ENCODE assay signal across 2 cellular contexts in genomic region chr7:129513546-129513945, GRCh38.
TF ChIP-seq lines count a peak whose summit lies in the region.

No MANE protein-coding gene starts in this region.

TF ChIP-seq in WTC11, 78 proteins besides CTCF, POLR2A, EP300 and RAD21:
- TF ChIP-seq EMX1 (CRISPR knock-in tag; IDR thresholded peaks at IDR 0.05): no peak
- no peak for TF ChIP-seq IRF1 (CRISPR knock-in tag; IDR thresholded peaks at IDR 0.05)
- no peak for TF ChIP-seq ZNF121 (CRISPR knock-in tag; IDR thresholded peaks at IDR 0.05)
- TF ChIP-seq ATF3 (CRISPR knock-in tag; conservative IDR thresholded peaks at IDR 0.05): no peak
- TF ChIP-seq JUN (CRISPR knock-in tag; IDR thresholded peaks at IDR 0.05): no peak
- TF ChIP-seq E2F4 (CRISPR knock-in tag; IDR thresholded peaks at IDR 0.05; ENCODE audit: borderline replicate concordance, low read depth): no peak
- no peak for TF ChIP-seq GRHL2 (CRISPR knock-in tag; IDR thresholded peaks at IDR 0.05; ENCODE audit: insufficient replicate concordance, severe bottlenecking)
- TF ChIP-seq ZNF671 (CRISPR knock-in tag; IDR thresholded peaks at IDR 0.05): no peak
- TF ChIP-seq GABPB1 (CRISPR knock-in tag; IDR thresholded peaks at IDR 0.05): no peak
- TF ChIP-seq ZNF416 (CRISPR knock-in tag; IDR thresholded peaks at IDR 0.05): no peak
- TF ChIP-seq RELA (CRISPR knock-in tag; IDR thresholded peaks at IDR 0.05; ENCODE audit: borderline replicate concordance): no peak
- TF ChIP-seq NFE2L1 (CRISPR knock-in tag; IDR thresholded peaks at IDR 0.05): no peak
- no peak for TF ChIP-seq CREB1 (CRISPR knock-in tag; IDR thresholded peaks at IDR 0.05)
- no peak for TF ChIP-seq FOXP1 (CRISPR knock-in tag; IDR thresholded peaks at IDR 0.05; ENCODE audit: borderline replicate concordance)
- TF ChIP-seq NFYB (CRISPR knock-in tag; conservative IDR thresholded peaks at IDR 0.05; ENCODE audit: low read depth): no peak

TF ChIP-seq in H1, 55 proteins besides CTCF, POLR2A, EP300 and RAD21:
- TF ChIP-seq RXRA (IDR thresholded peaks at IDR 0.05; ENCODE audit: insufficient read depth, low read depth, low read length): no peak
- TF ChIP-seq, protein P1, sequence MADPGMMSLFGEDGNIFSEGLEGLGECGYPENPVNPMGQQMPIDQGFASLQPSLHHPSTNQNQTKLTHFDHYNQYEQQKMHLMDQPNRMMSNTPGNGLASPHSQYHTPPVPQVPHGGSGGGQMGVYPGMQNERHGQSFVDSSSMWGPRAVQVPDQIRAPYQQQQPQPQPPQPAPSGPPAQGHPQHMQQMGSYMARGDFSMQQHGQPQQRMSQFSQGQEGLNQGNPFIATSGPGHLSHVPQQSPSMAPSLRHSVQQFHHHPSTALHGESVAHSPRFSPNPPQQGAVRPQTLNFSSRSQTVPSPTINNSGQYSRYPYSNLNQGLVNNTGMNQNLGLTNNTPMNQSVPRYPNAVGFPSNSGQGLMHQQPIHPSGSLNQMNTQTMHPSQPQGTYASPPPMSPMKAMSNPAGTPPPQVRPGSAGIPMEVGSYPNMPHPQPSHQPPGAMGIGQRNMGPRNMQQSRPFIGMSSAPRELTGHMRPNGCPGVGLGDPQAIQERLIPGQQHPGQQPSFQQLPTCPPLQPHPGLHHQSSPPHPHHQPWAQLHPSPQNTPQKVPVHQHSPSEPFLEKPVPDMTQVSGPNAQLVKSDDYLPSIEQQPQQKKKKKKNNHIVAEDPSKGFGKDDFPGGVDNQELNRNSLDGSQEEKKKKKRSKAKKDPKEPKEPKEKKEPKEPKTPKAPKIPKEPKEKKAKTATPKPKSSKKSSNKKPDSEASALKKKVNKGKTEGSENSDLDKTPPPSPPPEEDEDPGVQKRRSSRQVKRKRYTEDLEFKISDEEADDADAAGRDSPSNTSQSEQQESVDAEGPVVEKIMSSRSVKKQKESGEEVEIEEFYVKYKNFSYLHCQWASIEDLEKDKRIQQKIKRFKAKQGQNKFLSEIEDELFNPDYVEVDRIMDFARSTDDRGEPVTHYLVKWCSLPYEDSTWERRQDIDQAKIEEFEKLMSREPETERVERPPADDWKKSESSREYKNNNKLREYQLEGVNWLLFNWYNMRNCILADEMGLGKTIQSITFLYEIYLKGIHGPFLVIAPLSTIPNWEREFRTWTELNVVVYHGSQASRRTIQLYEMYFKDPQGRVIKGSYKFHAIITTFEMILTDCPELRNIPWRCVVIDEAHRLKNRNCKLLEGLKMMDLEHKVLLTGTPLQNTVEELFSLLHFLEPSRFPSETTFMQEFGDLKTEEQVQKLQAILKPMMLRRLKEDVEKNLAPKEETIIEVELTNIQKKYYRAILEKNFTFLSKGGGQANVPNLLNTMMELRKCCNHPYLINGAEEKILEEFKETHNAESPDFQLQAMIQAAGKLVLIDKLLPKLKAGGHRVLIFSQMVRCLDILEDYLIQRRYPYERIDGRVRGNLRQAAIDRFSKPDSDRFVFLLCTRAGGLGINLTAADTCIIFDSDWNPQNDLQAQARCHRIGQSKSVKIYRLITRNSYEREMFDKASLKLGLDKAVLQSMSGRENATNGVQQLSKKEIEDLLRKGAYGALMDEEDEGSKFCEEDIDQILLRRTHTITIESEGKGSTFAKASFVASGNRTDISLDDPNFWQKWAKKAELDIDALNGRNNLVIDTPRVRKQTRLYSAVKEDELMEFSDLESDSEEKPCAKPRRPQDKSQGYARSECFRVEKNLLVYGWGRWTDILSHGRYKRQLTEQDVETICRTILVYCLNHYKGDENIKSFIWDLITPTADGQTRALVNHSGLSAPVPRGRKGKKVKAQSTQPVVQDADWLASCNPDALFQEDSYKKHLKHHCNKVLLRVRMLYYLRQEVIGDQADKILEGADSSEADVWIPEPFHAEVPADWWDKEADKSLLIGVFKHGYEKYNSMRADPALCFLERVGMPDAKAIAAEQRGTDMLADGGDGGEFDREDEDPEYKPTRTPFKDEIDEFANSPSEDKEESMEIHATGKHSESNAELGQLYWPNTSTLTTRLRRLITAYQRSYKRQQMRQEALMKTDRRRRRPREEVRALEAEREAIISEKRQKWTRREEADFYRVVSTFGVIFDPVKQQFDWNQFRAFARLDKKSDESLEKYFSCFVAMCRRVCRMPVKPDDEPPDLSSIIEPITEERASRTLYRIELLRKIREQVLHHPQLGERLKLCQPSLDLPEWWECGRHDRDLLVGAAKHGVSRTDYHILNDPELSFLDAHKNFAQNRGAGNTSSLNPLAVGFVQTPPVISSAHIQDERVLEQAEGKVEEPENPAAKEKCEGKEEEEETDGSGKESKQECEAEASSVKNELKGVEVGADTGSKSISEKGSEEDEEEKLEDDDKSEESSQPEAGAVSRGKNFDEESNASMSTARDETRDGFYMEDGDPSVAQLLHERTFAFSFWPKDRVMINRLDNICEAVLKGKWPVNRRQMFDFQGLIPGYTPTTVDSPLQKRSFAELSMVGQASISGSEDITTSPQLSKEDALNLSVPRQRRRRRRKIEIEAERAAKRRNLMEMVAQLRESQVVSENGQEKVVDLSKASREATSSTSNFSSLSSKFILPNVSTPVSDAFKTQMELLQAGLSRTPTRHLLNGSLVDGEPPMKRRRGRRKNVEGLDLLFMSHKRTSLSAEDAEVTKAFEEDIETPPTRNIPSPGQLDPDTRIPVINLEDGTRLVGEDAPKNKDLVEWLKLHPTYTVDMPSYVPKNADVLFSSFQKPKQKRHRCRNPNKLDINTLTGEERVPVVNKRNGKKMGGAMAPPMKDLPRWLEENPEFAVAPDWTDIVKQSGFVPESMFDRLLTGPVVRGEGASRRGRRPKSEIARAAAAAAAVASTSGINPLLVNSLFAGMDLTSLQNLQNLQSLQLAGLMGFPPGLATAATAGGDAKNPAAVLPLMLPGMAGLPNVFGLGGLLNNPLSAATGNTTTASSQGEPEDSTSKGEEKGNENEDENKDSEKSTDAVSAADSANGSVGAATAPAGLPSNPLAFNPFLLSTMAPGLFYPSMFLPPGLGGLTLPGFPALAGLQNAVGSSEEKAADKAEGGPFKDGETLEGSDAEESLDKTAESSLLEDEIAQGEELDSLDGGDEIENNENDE (IDR thresholded peaks at IDR 0.05; ENCODE audit: insufficient replicate concordance, low read length): no peak
- no peak for TF ChIP-seq SUZ12 (IDR thresholded peaks at IDR 0.05; ENCODE audit: low read length)
- no peak for TF ChIP-seq PHF8 (conservative IDR thresholded peaks at IDR 0.05; ENCODE audit: low read depth, low read length)
- no peak for TF ChIP-seq MAFK (IDR thresholded peaks at IDR 0.05; ENCODE audit: low read depth, low read length)
- TF ChIP-seq SP4 (IDR thresholded peaks at IDR 0.05; ENCODE audit: low read length): no peak
- no peak for TF ChIP-seq MAX (IDR thresholded peaks at IDR 0.05)
- TF ChIP-seq GABPA (IDR thresholded peaks at IDR 0.05; ENCODE audit: borderline replicate concordance, insufficient read depth, low read length): no peak
- no peak for TF ChIP-seq CTBP2 (IDR thresholded peaks at IDR 0.05; ENCODE audit: borderline replicate concordance, insufficient read depth, insufficient read length, low read length)
- TF ChIP-seq ASH2L (IDR thresholded peaks at IDR 0.05; ENCODE audit: low read length): no peak
- TF ChIP-seq CHD2 (IDR thresholded peaks at IDR 0.05; ENCODE audit: low read length): no peak
- TF ChIP-seq ZNF274 (IDR thresholded peaks at IDR 0.05; ENCODE audit: borderline replicate concordance, extremely low read depth, low read length): no peak
